Comparison of ENCODE assay signal across 10 cellular contexts in genomic region chr15:40843183-40843884, GRCh38. TPM values are rescaled to one million over a fixed set of nuclear protein-coding genes. Genes with fewer than 3 reads are reported as not detected.
DNase-seq lines count a peak whose midpoint lies in the region; ATAC-seq, FAIRE-seq and TF ChIP-seq lines count a peak whose summit lies in the region.
"Had no signal": no experiment of that assay in that cellular context is flagged by ENCODE, and none has a peak within 500 bp of the region (broad histone marks: within the 10 kb centered on the region; RNA-seq: fewer than 3 reads in every experiment).

No MANE protein-coding gene starts in this region.

- DNase-seq in activated CD4-positive, alpha-beta T cell treated with anti-CD3 and anti-CD28 coated beads, Interleukin-2, amount 10 ng/mL, durations not matched to agents 24 days and 14 days, result no peak
- no peak for DNase-seq in activated CD4-positive, alpha-beta T cell treated with anti-CD3 and anti-CD28 coated beads, Interleukin-2, amount 50 U/mL, for 48 hours
- DNase-seq in activated naive CD8-positive, alpha-beta T cell treated with anti-CD3 and anti-CD28 coated beads, Interleukin-2, amount 50 U/mL, for 24 hours, result no peak
- no peak for DNase-seq in right lobe of liver
- no peak for DNase-seq in urothelium cell line (ENCODE audit: low spot score)
- no peak for DNase-seq in GM12891 (ENCODE audit: insufficient read length, low spot score)
- DNase-seq in NCI-H446 treated with DMSO at 0.1 percent for 48 hours (lab: John Stamatoyannopoulos, UW), result no peak
- DNase-seq: cerebellar nuclear complex, NCI-H1436 treated with DMSO at 0.1 percent for 48 hours had no signal

- peak overlapping the region; percentile 41 to 47 (median 44) for H3K4me3 ChIP-seq in right lobe of liver
- peak overlapping the region in 4 of 5 donors; percentile 8 to 67 (median 34) for H3K4me3 ChIP-seq in subcutaneous abdominal adipose tissue (ENCODE audit: low read depth in 1 of 5, low read length in 5 of 5)

- TF ChIP-seq CTCF in right lobe of liver (IDR thresholded peaks at IDR 0.05), result no peak

- no peaks in the 10 kb centered on the region for H3K36me3 ChIP-seq in right lobe of liver
- no peaks in the 10 kb centered on the region for H3K36me3 ChIP-seq in subcutaneous abdominal adipose tissue (ENCODE audit: control insufficient read depth in 5 of 5, insufficient read depth in 5 of 5, low read length in 5 of 5)

- H3K9me3 Mint-ChIP-seq in activated CD4-positive, alpha-beta T cell treated with anti-CD3 and anti-CD28 coated beads, Interleukin-2, amount 10 ng/mL, durations not matched to agents 24 days and 14 days, result no peaks in the 10 kb centered on the region
- H3K9me3 Mint-ChIP-seq in activated naive CD8-positive, alpha-beta T cell treated with anti-CD3 and anti-CD28 coated beads, Interleukin-2, amount 50 U/mL, for 24 hours, result no peaks in the 10 kb centered on the region

- peaks cover 27% of the 10 kb centered on the region for H3K4me1 Mint-ChIP-seq in activated CD4-positive, alpha-beta T cell treated with anti-CD3 and anti-CD28 coated beads, Interleukin-2, amount 10 ng/mL, durations not matched to agents 24 days and 14 days
- H3K4me1 Mint-ChIP-seq in activated naive CD8-positive, alpha-beta T cell treated with anti-CD3 and anti-CD28 coated beads, Interleukin-2, amount 50 U/mL, for 24 hours, result peaks cover 30% of the 10 kb centered on the region

- H3K4me1 ChIP-seq in right lobe of liver, result peaks cover 0 to 12% (median 0%) of the 10 kb centered on the region in 4 donors
- peaks cover 1 to 35% (median 20%) of the 10 kb centered on the region in 5 donors for H3K4me1 ChIP-seq in subcutaneous abdominal adipose tissue (ENCODE audit: control insufficient read depth in 5 of 5, insufficient read depth in 5 of 5, low read length in 5 of 5)

- H3K27me3 ChIP-seq in right lobe of liver (peaks cover 0 to 11% of the 10 kb centered on the region in 2 donors), subcutaneous abdominal adipose tissue (ENCODE audit: control insufficient read depth in 5 of 5, insufficient read depth in 4 of 5, low read length in 5 of 5) (peaks cover 0 to 20% (median 15%) of the 10 kb centered on the region in 5 donors)

- H3K9me3 ChIP-seq in right lobe of liver (no peaks in the 10 kb centered on the region), subcutaneous abdominal adipose tissue (ENCODE audit: control insufficient read depth in 5 of 5, low read length in 5 of 5) (no peaks in the 10 kb centered on the region)

- peak overlapping the region in 1 of 5 donors; percentile 32 for H3K9ac ChIP-seq in subcutaneous abdominal adipose tissue (ENCODE audit: low read length in 5 of 5)

- H3K27ac ChIP-seq in right lobe of liver, result no peak overlapping the region
- H3K27ac ChIP-seq in subcutaneous abdominal adipose tissue (ENCODE audit: low read depth, low read length), result no peak overlapping the region

- ATAC-seq in activated naive CD8-positive, alpha-beta T cell treated with anti-CD3 and anti-CD28 coated beads, Interleukin-2, amount 50 U/mL, for 24 hours, result no peak
- ATAC-seq in right lobe of liver, result no peak

- intact Hi-C loops in activated CD4-positive, alpha-beta T cell treated with anti-CD3 and anti-CD28 coated beads, Interleukin-2, amount 10 ng/mL, durations not matched to agents 24 days and 14 days (cut with micrococcal nuclease), result no loop called here
- intact Hi-C loops in right lobe of liver (cut with DNase I), result no loop called here

- WGBS in right lobe of liver (ENCODE audit: insufficient coverage, low coverage, low lambda C conversion rate, missing lambda C conversion rate), result 59% methylated on average over 4 of the region's 35 CpGs

- H3K36me3 Mint-ChIP-seq in activated CD4-positive, alpha-beta T cell treated with anti-CD3 and anti-CD28 coated beads, Interleukin-2, amount 10 ng/mL, durations not matched to agents 24 days and 14 days (ENCODE audit: low read depth), result peaks cover 3% of the 10 kb centered on the region
- H3K36me3 Mint-ChIP-seq in activated naive CD8-positive, alpha-beta T cell treated with anti-CD3 and anti-CD28 coated beads, Interleukin-2, amount 50 U/mL, for 24 hours (ENCODE audit: low read depth), result peaks cover 3% of the 10 kb centered on the region

- peak overlapping the region; percentile 79 for H3K4me3 Mint-ChIP-seq in activated CD4-positive, alpha-beta T cell treated with anti-CD3 and anti-CD28 coated beads, Interleukin-2, amount 10 ng/mL, durations not matched to agents 24 days and 14 days
- H3K4me3 Mint-ChIP-seq in activated naive CD8-positive, alpha-beta T cell treated with anti-CD3 and anti-CD28 coated beads, Interleukin-2, amount 50 U/mL, for 24 hours, result peak overlapping the region; percentile 63

- peaks cover 19% of the 10 kb centered on the region for H3K27me3 Mint-ChIP-seq in activated CD4-positive, alpha-beta T cell treated with anti-CD3 and anti-CD28 coated beads, Interleukin-2, amount 10 ng/mL, durations not matched to agents 24 days and 14 days
- H3K27me3 Mint-ChIP-seq in activated naive CD8-positive, alpha-beta T cell treated with anti-CD3 and anti-CD28 coated beads, Interleukin-2, amount 50 U/mL, for 24 hours, result peaks cover 25% of the 10 kb centered on the region

- peak overlapping the region; percentile 56 for H3K27ac Mint-ChIP-seq in activated CD4-positive, alpha-beta T cell treated with anti-CD3 and anti-CD28 coated beads, Interleukin-2, amount 10 ng/mL, durations not matched to agents 24 days and 14 days
- peak overlapping the region; percentile 27 for H3K27ac Mint-ChIP-seq in activated naive CD8-positive, alpha-beta T cell treated with anti-CD3 and anti-CD28 coated beads, Interleukin-2, amount 50 U/mL, for 24 hours

- TF ChIP-seq POLR2A in right lobe of liver (IDR thresholded peaks at IDR 0.05) (no peak), GM12891 (IDR thresholded peaks at IDR 0.05; ENCODE audit: low read depth, low read length) (no peak)

- FAIRE-seq in urothelium cell line (lab: Jason Lieb, UNC) (no peak), GM12891 (lab: Jason Lieb, UNC) (no peak)

TF ChIP-seq in GM12891, 5 proteins besides CTCF, POLR2A, EP300 and RAD21:
- no peak for TF ChIP-seq SPI1 (IDR thresholded peaks at IDR 0.05; ENCODE audit: low read depth, low read length)
- no peak for TF ChIP-seq PAX5 (IDR thresholded peaks at IDR 0.05; ENCODE audit: insufficient read depth, low read length, severe bottlenecking)
- no peak for TF ChIP-seq POU2F2 (IDR thresholded peaks at IDR 0.05; ENCODE audit: low read depth, low read length)

RNA-seq across cellular contexts. Expression of gene SPINT1, which starts 0.5 kb away (rescaled TPM):
- 11.3 and 12.9 TPM in 2 replicates for total RNA-seq in activated CD4-positive, alpha-beta T cell treated with anti-CD3 and anti-CD28 coated beads, Interleukin-2, amount 10 ng/mL, durations not matched to agents 24 days and 14 days
- 1 to 10 TPM; 1.1 to 7.9 (median 3.0) TPM for total RNA-seq in right lobe of liver
- 11.6 TPM for polyA plus RNA-seq in GM12891 (2012; ENCODE audit: low read depth, missing spikeins)

RNA-seq across cellular contexts. Expression of gene PPP1R14D, which starts 14.8 kb away (rescaled TPM):
- not detected in 2 replicates for total RNA-seq in activated CD4-positive, alpha-beta T cell treated with anti-CD3 and anti-CD28 coated beads, Interleukin-2, amount 10 ng/mL, durations not matched to agents 24 days and 14 days
- not detected for total RNA-seq in right lobe of liver
- polyA plus RNA-seq in GM12891 (2012; ENCODE audit: low read depth, missing spikeins), result not detected

RNA-seq across cellular contexts. Expression of gene RHOV, which starts 30.7 kb away (rescaled TPM):
- 1.0 and 1.5 TPM in 2 replicates for total RNA-seq in activated CD4-positive, alpha-beta T cell treated with anti-CD3 and anti-CD28 coated beads, Interleukin-2, amount 10 ng/mL, durations not matched to agents 24 days and 14 days
- total RNA-seq in right lobe of liver, result not detected
- polyA plus RNA-seq in GM12891 (2012; ENCODE audit: low read depth, missing spikeins), result 14.7 TPM

RNA-seq across cellular contexts. Expression of gene DNAJC17, which starts 36.1 kb away (rescaled TPM):
- total RNA-seq in activated CD4-positive, alpha-beta T cell treated with anti-CD3 and anti-CD28 coated beads, Interleukin-2, amount 10 ng/mL, durations not matched to agents 24 days and 14 days, result 53.8 and 54.3 TPM in 2 replicates
- total RNA-seq in right lobe of liver, result 10 to 100 TPM in 5 of 6 experiments, 1 to 10 TPM in 1; 7.8 to 23.7 (median 17.7) TPM
- polyA plus RNA-seq in GM12891 (2012; ENCODE audit: low read depth, missing spikeins), result 31.8 TPM

RNA-seq across cellular contexts. Expression of gene ZFYVE19, which starts 36.4 kb away (rescaled TPM):
- total RNA-seq in activated CD4-positive, alpha-beta T cell treated with anti-CD3 and anti-CD28 coated beads, Interleukin-2, amount 10 ng/mL, durations not matched to agents 24 days and 14 days, result 35.6 and 37.6 TPM in 2 replicates
- total RNA-seq in right lobe of liver, result 10 to 100 TPM; 11.5 to 49.3 (median 19.5) TPM
- polyA plus RNA-seq in GM12891 (2012; ENCODE audit: low read depth, missing spikeins), result 20.2 TPM
